ENCODE assay signal across 21 cellular contexts in genomic region chr13:48728226-48728625, GRCh38.
DNase-seq lines count a peak whose midpoint lies in the region; ATAC-seq and TF ChIP-seq lines count a peak whose summit lies in the region.
"Had no signal": no experiment of that assay in that cellular context is flagged by ENCODE, and none has a peak within 500 bp of the region (broad histone marks: within the 10 kb centered on the region; RNA-seq: fewer than 3 reads in every experiment).

No MANE protein-coding gene starts in this region.

- POLR2A ChIA-PET in IMR-90 (lab: Charles Lee; ENCODE audit: unreplicated experiment): no interaction called here

- 57 to 63% methylated on average over 2 of the region's 2 CpGs for WGBS in heart right ventricle, 2 donors
- 73% methylated on average over 2 of the region's 2 CpGs; no CpG with 5 or more reads in 1 of the 2 experiments for WGBS in IMR-90 (ENCODE audit: extremely low coverage in 2 of 2, insufficient read length in 1 of 2), 2 experiments

- TF ChIP-seq CTCF in heart right ventricle (IDR thresholded peaks at IDR 0.05) (no peak), IMR-90 (conservative IDR thresholded peaks at IDR 0.05; ENCODE audit: low read depth, low read length) (no peak), coronary artery (IDR thresholded peaks at IDR 0.05) (no peak), vagina (IDR thresholded peaks at IDR 0.05) (no peak), osteoblast (IDR thresholded peaks at IDR 0.05; ENCODE audit: extremely low read depth, low read depth, low read length) (no peak)

- H3K18ac ChIP-seq in IMR-90 (ENCODE audit: low read depth, low read length): no peak overlapping the region; the same call in 1 of the 2 replicates

- no peak overlapping the region for H2BK120ac ChIP-seq in IMR-90 (ENCODE audit: low read depth, low read length)

- H4K5ac ChIP-seq in IMR-90 (ENCODE audit: low read depth, low read length): no peak overlapping the region; the same call in 1 of the 2 replicates

- no peak overlapping the region for H2BK20ac ChIP-seq in IMR-90 (ENCODE audit: low read depth, low read length)

- no peak overlapping the region for H3K14ac ChIP-seq in IMR-90 (replicated peaks; ENCODE audit: low read depth, low read length)

- H3K9me3 ChIP-seq in heart right ventricle (no peaks in the 10 kb centered on the region), IMR-90 (ENCODE audit: control insufficient read depth, insufficient read depth, low read length) (no peaks in the 10 kb centered on the region), vagina (no peaks in the 10 kb centered on the region), osteoblast (ENCODE audit: low read depth, low read length) (no peaks in the 10 kb centered on the region)

- peak overlapping the region in 9 of 10 donors; percentile 4 to 82 (median 41) for H3K27ac ChIP-seq in heart right ventricle
- peak overlapping the region; percentile 81; the same call in 1 of the 2 replicates for H3K27ac ChIP-seq in IMR-90 (ENCODE audit: insufficient read depth, low read length)
- peak overlapping the region; percentile 59 to 70 for H3K27ac ChIP-seq in coronary artery
- H3K27ac ChIP-seq in vagina: peak overlapping the region; percentile 56
- no peak overlapping the region for H3K27ac ChIP-seq in osteoblast (ENCODE audit: low read depth, low read length)
- H3K27ac ChIP-seq: C4-2B, SK-N-MC had no signal

- H3K9me1 ChIP-seq in IMR-90 (ENCODE audit: insufficient read depth, low read length): no peaks in the 10 kb centered on the region

- no peaks in the 10 kb centered on the region for H3K79me1 ChIP-seq in IMR-90 (ENCODE audit: low read depth in 1 of 2, low read length in 2 of 2)

- ATAC-seq in heart right ventricle: no peak
- ATAC-seq in IMR-90 (ENCODE audit: low read depth): no peak

- BruUV-seq in IMR-90 (replicated peaks; lab: Mats Ljungman, UMichigan): no TSS peak

- H2AK5ac ChIP-seq in IMR-90 (ENCODE audit: low read depth, low read length): no peak overlapping the region; the same call in 1 of the 2 replicates

- H2BK15ac ChIP-seq in IMR-90 (ENCODE audit: low read depth, low read length): no peak overlapping the region; the same call in 2 of the 3 replicates

- H4K20me1 ChIP-seq in IMR-90 (ENCODE audit: insufficient read depth, low read length) (no peaks in the 10 kb centered on the region), osteoblast (ENCODE audit: insufficient read depth, low read length) (no peaks in the 10 kb centered on the region)

- dilution Hi-C loops in IMR-90 (cut with HindIII; ENCODE audit: low sequenced_read_pairs, unreplicated experiment): no loop called here

- H3K23ac ChIP-seq in IMR-90 (ENCODE audit: low read depth, low read length): no peak overlapping the region

- peaks cover 0 to 27% (median 0%) of the 10 kb centered on the region in 9 donors for H3K4me1 ChIP-seq in heart right ventricle
- H3K4me1 ChIP-seq in IMR-90 (ENCODE audit: control insufficient read depth, insufficient read depth, low read length): peaks cover 2% of the 10 kb centered on the region; the same call in 1 of the 2 replicates
- H3K4me1 ChIP-seq in vagina: peaks cover 27% of the 10 kb centered on the region
- peaks cover 12% of the 10 kb centered on the region for H3K4me1 ChIP-seq in osteoblast (ENCODE audit: insufficient read depth, low read length)

- TF ChIP-seq RAD21 in IMR-90 (IDR thresholded peaks at IDR 0.05; ENCODE audit: low read length): no peak

- DNase-seq in heart right ventricle (no peak), cardiac septum (ENCODE audit: low spot score) (no peak), IMR-90 (no peak), coronary artery (ENCODE audit: low spot score) (no peak), vagina (ENCODE audit: extremely low spot score in 2 of 2) (no peak), activated gamma-delta T cell treated with Interleukin-2 at 50 U/mL for 16 hours (no peak), osteoblast (ENCODE audit: insufficient read length, low spot score, missing footprints) (no peak)
- DNase-seq: Calu3; CD8-positive, alpha-beta memory T cell; DMS153; GOT3; HCEC 1CT; NCI-H1105; NCI-H146; NCI-H2029; NCI-H226; NCI-H510A treated with DMSO at 0.1 percent for 48 hours; NCI-H748 treated with DMSO at 0.1 percent for 48 hours; SHP77 treated with DMSO at 0.1 percent for 48 hours had no signal

- H3K56ac ChIP-seq in IMR-90 (ENCODE audit: extremely low read depth, insufficient read depth, low read length): no peak overlapping the region

- no peak overlapping the region for H2BK5ac ChIP-seq in IMR-90 (ENCODE audit: low read depth, low read length, poor library complexity, severe bottlenecking)

- H3K4ac ChIP-seq in IMR-90 (ENCODE audit: low read depth, low read length): no peak overlapping the region

- H3K79me2 ChIP-seq in osteoblast (ENCODE audit: insufficient read depth, low read length): no peaks in the 10 kb centered on the region

- no peak overlapping the region for H2AK9ac ChIP-seq in IMR-90 (replicated peaks; ENCODE audit: low read depth, low read length, poor library complexity)

- in situ Hi-C loops in IMR-90 (cut with MboI; ENCODE audit: low sequenced_read_pairs): no loop called here

- no peaks in the 10 kb centered on the region for H3K27me3 ChIP-seq in heart right ventricle
- no peaks in the 10 kb centered on the region for H3K27me3 ChIP-seq in IMR-90 (ENCODE audit: control insufficient read depth, insufficient read depth, low read length)
- H3K27me3 ChIP-seq in vagina: no peaks in the 10 kb centered on the region
- no peaks in the 10 kb centered on the region for H3K27me3 ChIP-seq in osteoblast (ENCODE audit: insufficient read depth, low read length)

- TF ChIP-seq POLR2A in IMR-90 (IDR thresholded peaks at IDR 0.05; ENCODE audit: low read depth, low read length) (no peak), vagina (IDR thresholded peaks at IDR 0.05) (no peak)

- H3K36me3 ChIP-seq in heart right ventricle (no peaks in the 10 kb centered on the region), IMR-90 (ENCODE audit: control insufficient read depth, insufficient read depth, low read length) (no peaks in the 10 kb centered on the region), vagina (no peaks in the 10 kb centered on the region), osteoblast (ENCODE audit: insufficient read depth, low read length) (no peaks in the 10 kb centered on the region)

- intact Hi-C loops in heart right ventricle (cut with DNase I) (loop anchor here in 1 of 10 donors (10.0 kb wide), 1 partner anchor 103 kb away; no protein-coding TSS in a partner anchor), cardiac septum (cut with DNase I) (no loop called here), IMR-90 (cut with micrococcal nuclease) (no loop called here), vagina (cut with DNase I) (no loop called here)

- H2AFZ ChIP-seq in IMR-90 (replicated peaks; ENCODE audit: low read length, poor library complexity): no peak overlapping the region
- no peak overlapping the region for H2AFZ ChIP-seq in osteoblast (ENCODE audit: low read length)

- H4K91ac ChIP-seq in IMR-90 (ENCODE audit: insufficient read depth, low read depth, low read length): no peak overlapping the region; the same call in 1 of the 2 replicates

- CTCF ChIA-PET in IMR-90 (lab: Yijun Ruan, JAX): no interaction called here

- peak overlapping the region in 1 of 2 experiments; percentile 89; a peak in 2 of 4 replicates for H4K8ac ChIP-seq in IMR-90 (ENCODE audit: low read depth in 2 of 2, low read length in 2 of 2)

- no peak overlapping the region for H3K4me2 ChIP-seq in IMR-90 (ENCODE audit: low read depth, low read length)
- H3K4me2 ChIP-seq in osteoblast (ENCODE audit: insufficient read depth, low read length): no peak overlapping the region

- no peak overlapping the region for H3K9ac ChIP-seq in IMR-90 (ENCODE audit: low read depth, low read length)

- H3K4me3 ChIP-seq in heart right ventricle: no peak overlapping the region
- no peak overlapping the region for H3K4me3 ChIP-seq in IMR-90 (ENCODE audit: insufficient read depth, low read depth, low read length)
- no peak overlapping the region for H3K4me3 ChIP-seq in coronary artery
- no peak overlapping the region for H3K4me3 ChIP-seq in vagina
- H3K4me3 ChIP-seq in osteoblast (ENCODE audit: insufficient read depth, low read length): no peak overlapping the region
- H3K4me3 ChIP-seq: SK-N-MC had no signal

TF ChIP-seq in IMR-90, 13 proteins besides CTCF, POLR2A, EP300 and RAD21:
- no peak for TF ChIP-seq ELK1 (IDR thresholded peaks at IDR 0.05; ENCODE audit: borderline replicate concordance, low read depth, low read length)
- no peak for TF ChIP-seq RCOR1 (IDR thresholded peaks at IDR 0.05; ENCODE audit: insufficient replicate concordance, low read length)
- TF ChIP-seq MAFK (IDR thresholded peaks at IDR 0.05; ENCODE audit: low read depth, low read length): no peak
- no peak for TF ChIP-seq NFE2L2 (IDR thresholded peaks at IDR 0.05; ENCODE audit: low read depth, low read length)
- no peak for TF ChIP-seq CHD1 (IDR thresholded peaks at IDR 0.05; ENCODE audit: low read depth, low read length)
- no peak for TF ChIP-seq CEBPB (IDR thresholded peaks at IDR 0.05; ENCODE audit: low read depth, low read length)
- no peak for TF ChIP-seq MXI1 (IDR thresholded peaks at IDR 0.05; ENCODE audit: borderline replicate concordance, low read depth, low read length)
- TF ChIP-seq SMC3 (IDR thresholded peaks at IDR 0.05; ENCODE audit: low read depth, low read length): no peak
- no peak for TF ChIP-seq MAZ (IDR thresholded peaks at IDR 0.05; ENCODE audit: borderline replicate concordance, low read depth, low read length)
- TF ChIP-seq FOS (IDR thresholded peaks at IDR 0.05; ENCODE audit: low read depth, low read length): no peak
- TF ChIP-seq RFX5 (IDR thresholded peaks at IDR 0.05; ENCODE audit: low read depth, low read length): no peak
- TF ChIP-seq BHLHE40 (IDR thresholded peaks at IDR 0.05; ENCODE audit: low read depth, low read length): no peak
- no peak for TF ChIP-seq USF2 (IDR thresholded peaks at IDR 0.05; ENCODE audit: low read depth, low read length)
